Comparison of ENCODE assay signal across 26 cellular contexts in genomic region chr12:3453266-3453862, GRCh38. TPM values are rescaled to one million over a fixed set of nuclear protein-coding genes. Genes with fewer than 3 reads are reported as not detected.
DNase-seq lines count a peak whose midpoint lies in the region; ATAC-seq, FAIRE-seq and TF ChIP-seq lines count a peak whose summit lies in the region.
"Had no signal": no experiment of that assay in that cellular context is flagged by ENCODE, and none has a peak within 500 bp of the region (broad histone marks: within the 10 kb centered on the region; RNA-seq: fewer than 3 reads in every experiment).

No MANE protein-coding gene starts in this region.

- H3K79me2 ChIP-seq in keratinocyte (ENCODE audit: control insufficient read depth, insufficient read depth, low read length) = no peaks in the 10 kb centered on the region

- H3K9ac ChIP-seq in keratinocyte (ENCODE audit: control insufficient read depth, extremely low read depth, insufficient read depth, low read length) = no peak overlapping the region
- H3K9ac ChIP-seq: KMS-11 had no signal

- H3K4me1 Mint-ChIP-seq in activated naive CD4-positive, alpha-beta T cell treated with anti-CD3 and anti-CD28 coated beads, Interleukin-2, amount 50 U/mL, for 24 hours = peaks cover 6% of the 10 kb centered on the region
- peaks cover 9% of the 10 kb centered on the region for H3K4me1 Mint-ChIP-seq in T-helper 17 cell
- H3K4me1 Mint-ChIP-seq in stimulated activated effector memory CD8-positive, alpha-beta T cell treated with anti-CD3 and anti-CD28 coated beads, Interleukin-12 subunit alpha, Interleukin-12 subunit beta, amount 100 ng/mL, for 72 hours = peaks cover 11% of the 10 kb centered on the region
- H3K4me1 Mint-ChIP-seq in activated naive CD8-positive, alpha-beta T cell treated with anti-CD3 and anti-CD28 coated beads, Interleukin-2, amount 50 U/mL, for 24 hours = peaks cover 8% of the 10 kb centered on the region

- H3K9me1 ChIP-seq in keratinocyte (ENCODE audit: control insufficient read depth, extremely low read depth, insufficient read depth, low read length) = no peaks in the 10 kb centered on the region

- no peaks in the 10 kb centered on the region for H4K20me1 ChIP-seq in keratinocyte (ENCODE audit: control insufficient read depth, extremely low read depth, insufficient read depth, low read length)

- H2AFZ ChIP-seq in keratinocyte (ENCODE audit: control insufficient read depth, low read length) = no peak overlapping the region
- H2AFZ ChIP-seq: GM23338 had no signal

- H3K27ac ChIP-seq in keratinocyte (ENCODE audit: control insufficient read depth, insufficient read depth, low read length) (peak overlapping the region; percentile 94), SJCRH30 (no peak overlapping the region)
- H3K27ac ChIP-seq: 22Rv1, C4-2B, KMS-11, Peyer's patch had no signal

- TF ChIP-seq CTCF in keratinocyte (optimal IDR thresholded peaks at IDR 0.05 in 1 of 3, IDR thresholded peaks at IDR 0.05 in 1 of 3, conservative IDR thresholded peaks at IDR 0.05 in 1 of 3; ENCODE audit: extremely low read depth in 1 of 3, insufficient read depth in 2 of 3, low read length in 3 of 3) = no peak

- H3K36me3 ChIP-seq in keratinocyte (ENCODE audit: control insufficient read depth in 2 of 2, extremely low read depth in 1 of 2, insufficient read depth in 2 of 2, low read length in 2 of 2) (no peaks in the 10 kb centered on the region), SJCRH30 (no peaks in the 10 kb centered on the region)
- H3K36me3 ChIP-seq: Peyer's patch had no signal

- no peaks in the 10 kb centered on the region for H3K9me3 ChIP-seq in T-helper 17 cell (ENCODE audit: control insufficient read depth, low read length, poor library complexity, severe bottlenecking)
- H3K9me3 ChIP-seq in keratinocyte (ENCODE audit: control insufficient read depth, low read depth, low read length) = no peaks in the 10 kb centered on the region
- no peaks in the 10 kb centered on the region for H3K9me3 ChIP-seq in SJCRH30 (replicated peaks)
- H3K9me3 ChIP-seq: Peyer's patch had no signal

- H3K4me1 ChIP-seq in keratinocyte (ENCODE audit: control insufficient read depth, extremely low read depth, insufficient read depth, low read length) = peaks cover 41% of the 10 kb centered on the region
- H3K4me1 ChIP-seq in SJCRH30 = no peaks in the 10 kb centered on the region
- H3K4me1 ChIP-seq: Peyer's patch had no signal

- no peak for FAIRE-seq in keratinocyte (lab: Jason Lieb, UNC)
- FAIRE-seq: G401.6, GM18507 had no signal

- peak overlapping the region; percentile 51 for H3K27ac Mint-ChIP-seq in activated naive CD4-positive, alpha-beta T cell treated with anti-CD3 and anti-CD28 coated beads, Interleukin-2, amount 50 U/mL, for 24 hours
- peak overlapping the region; percentile 54 for H3K27ac Mint-ChIP-seq in T-helper 17 cell
- H3K27ac Mint-ChIP-seq in stimulated activated effector memory CD8-positive, alpha-beta T cell treated with anti-CD3 and anti-CD28 coated beads, Interleukin-12 subunit alpha, Interleukin-12 subunit beta, amount 100 ng/mL, for 72 hours = no peak overlapping the region
- no peak overlapping the region for H3K27ac Mint-ChIP-seq in activated naive CD8-positive, alpha-beta T cell treated with anti-CD3 and anti-CD28 coated beads, Interleukin-2, amount 50 U/mL, for 24 hours
- H3K27ac Mint-ChIP-seq: GM23338 had no signal

- no peak overlapping the region for H3K4me3 Mint-ChIP-seq in activated naive CD4-positive, alpha-beta T cell treated with anti-CD3 and anti-CD28 coated beads, Interleukin-2, amount 50 U/mL, for 24 hours
- H3K4me3 Mint-ChIP-seq in T-helper 17 cell = no peak overlapping the region
- no peak overlapping the region for H3K4me3 Mint-ChIP-seq in stimulated activated effector memory CD8-positive, alpha-beta T cell treated with anti-CD3 and anti-CD28 coated beads, Interleukin-12 subunit alpha, Interleukin-12 subunit beta, amount 100 ng/mL, for 72 hours
- no peak overlapping the region for H3K4me3 Mint-ChIP-seq in activated naive CD8-positive, alpha-beta T cell treated with anti-CD3 and anti-CD28 coated beads, Interleukin-2, amount 50 U/mL, for 24 hours
- H3K4me3 Mint-ChIP-seq: CD8-positive, alpha-beta memory T cell; GM23338 had no signal

- no peaks in the 10 kb centered on the region for H3K36me3 Mint-ChIP-seq in activated naive CD4-positive, alpha-beta T cell treated with anti-CD3 and anti-CD28 coated beads, Interleukin-2, amount 50 U/mL, for 24 hours
- H3K36me3 Mint-ChIP-seq in T-helper 17 cell (ENCODE audit: low read depth) = peaks cover 3% of the 10 kb centered on the region
- H3K36me3 Mint-ChIP-seq in stimulated activated effector memory CD8-positive, alpha-beta T cell treated with anti-CD3 and anti-CD28 coated beads, Interleukin-12 subunit alpha, Interleukin-12 subunit beta, amount 100 ng/mL, for 72 hours = no peaks in the 10 kb centered on the region
- H3K36me3 Mint-ChIP-seq in activated naive CD8-positive, alpha-beta T cell treated with anti-CD3 and anti-CD28 coated beads, Interleukin-2, amount 50 U/mL, for 24 hours (ENCODE audit: low read depth) = no peaks in the 10 kb centered on the region
- H3K36me3 Mint-ChIP-seq: CD8-positive, alpha-beta memory T cell had no signal

- dilution Hi-C loops in keratinocyte (cut with MboI; ENCODE audit: extremely low pct_ligation_motif_present, low sequenced_read_pairs) = no loop called here

- H3K27me3 Mint-ChIP-seq in activated naive CD4-positive, alpha-beta T cell treated with anti-CD3 and anti-CD28 coated beads, Interleukin-2, amount 50 U/mL, for 24 hours = peaks cover 24% of the 10 kb centered on the region
- H3K27me3 Mint-ChIP-seq in T-helper 17 cell = peaks cover 53% of the 10 kb centered on the region
- H3K27me3 Mint-ChIP-seq in activated naive CD8-positive, alpha-beta T cell treated with anti-CD3 and anti-CD28 coated beads, Interleukin-2, amount 50 U/mL, for 24 hours = peaks cover 22% of the 10 kb centered on the region

- DNase-seq in activated naive CD4-positive, alpha-beta T cell treated with anti-CD3 and anti-CD28 coated beads, Interleukin-2, amount 50 U/mL, for 16 hours = no peak
- DNase-seq in T-helper 17 cell = no peak
- DNase-seq in keratinocyte (ENCODE audit: low read depth, low spot score) = no peak
- DNase-seq in stimulated activated effector memory CD8-positive, alpha-beta T cell treated with anti-CD3 and anti-CD28 coated beads, Interleukin-12 subunit alpha, Interleukin-12 subunit beta, amount 100 ng/mL, for 72 hours (ENCODE audit: low spot score in 2 of 2) = no peak
- no peak for DNase-seq in activated naive CD8-positive, alpha-beta T cell treated with anti-CD3 and anti-CD28 coated beads, Interleukin-2, amount 50 U/mL, for 24 hours
- DNase-seq in COLO668 (lab: John Stamatoyannopoulos, UW; ENCODE audit: unreplicated experiment) = no peak
- DNase-seq in SJCRH30 = no peak
- DNase-seq: CD8-positive, alpha-beta memory T cell; HCEC 1CT; NCI-H1105; NCI-H146; NCI-H2029; NCI-H510A treated with DMSO at 0.1 percent for 48 hours; NCI-H774; NK-92 treated with Interleukin-12 subunit alpha and Interleukin-12 subunit beta, amount 100 ng/mL, for 24 hours had no signal

- no peak overlapping the region for H3K4me2 ChIP-seq in keratinocyte (ENCODE audit: control insufficient read depth, extremely low read depth, insufficient read depth, low read depth, low read length)
- H3K4me2 ChIP-seq: GM23338, KMS-11 had no signal

- ATAC-seq in T-helper 17 cell = no peak
- no peak for ATAC-seq in stimulated activated effector memory CD8-positive, alpha-beta T cell treated with anti-CD3 and anti-CD28 coated beads, Interleukin-12 subunit alpha, Interleukin-12 subunit beta, amount 100 ng/mL, for 72 hours
- no peak for ATAC-seq in activated naive CD8-positive, alpha-beta T cell treated with anti-CD3 and anti-CD28 coated beads, Interleukin-2, amount 50 U/mL, for 24 hours
- ATAC-seq: Right ventricle myocardium inferior had no signal

- H3K27me3 ChIP-seq in keratinocyte (ENCODE audit: control insufficient read depth, extremely low read depth, insufficient read depth, low read length) (no peaks in the 10 kb centered on the region), SJCRH30 (peaks cover 11% of the 10 kb centered on the region; the same call in 1 of the 2 replicates)
- H3K27me3 ChIP-seq: Peyer's patch had no signal

- H3K4me3 ChIP-seq in keratinocyte (ENCODE audit: control insufficient read depth in 2 of 3, extremely low read depth in 1 of 3, insufficient read depth in 2 of 3, low read depth in 1 of 3, low read length in 3 of 3) (no peak overlapping the region), SJCRH30 (no peak overlapping the region)
- H3K4me3 ChIP-seq: GM23338, Peyer's patch had no signal

- no peaks in the 10 kb centered on the region for H3K9me3 Mint-ChIP-seq in activated naive CD4-positive, alpha-beta T cell treated with anti-CD3 and anti-CD28 coated beads, Interleukin-2, amount 50 U/mL, for 24 hours
- H3K9me3 Mint-ChIP-seq in stimulated activated effector memory CD8-positive, alpha-beta T cell treated with anti-CD3 and anti-CD28 coated beads, Interleukin-12 subunit alpha, Interleukin-12 subunit beta, amount 100 ng/mL, for 72 hours = no peaks in the 10 kb centered on the region
- no peaks in the 10 kb centered on the region for H3K9me3 Mint-ChIP-seq in activated naive CD8-positive, alpha-beta T cell treated with anti-CD3 and anti-CD28 coated beads, Interleukin-2, amount 50 U/mL, for 24 hours
- H3K9me3 Mint-ChIP-seq: GM23338 had no signal

RNA-seq across cellular contexts. Expression of gene PRMT8, which starts 37.6 kb away (rescaled TPM):
- total RNA-seq in T-helper 17 cell = not detected
- 1.0 to 4.0 TPM (median 2.7 TPM) in 3 replicates for polyA plus RNA-seq in keratinocyte
- polyA plus RNA-seq in keratinocyte (2011; ENCODE audit: low read depth) = 2.4 TPM
- polyA plus RNA-seq in keratinocyte (2011; cell fraction: cytosol; rRNA removed) = 2.8 and 2.9 TPM in 2 replicates
- 9.6 and 11.5 TPM in 2 replicates for polyA plus RNA-seq in keratinocyte (2011; cell fraction: nucleus; rRNA removed)
- polyA plus RNA-seq in keratinocyte (2012; ENCODE audit: low replicate concordance) = 0.91 and 4.3 TPM in 2 replicates
- polyA minus RNA-seq in keratinocyte = 0.79 to 5.1 TPM (median 4.7 TPM) in 3 replicates
- 0.77 TPM for polyA minus RNA-seq in keratinocyte (2011; cell fraction: cytosol; rRNA and poly(A)+ RNA removed)
- polyA minus RNA-seq in keratinocyte (2011; cell fraction: nucleus; rRNA and poly(A)+ RNA removed) = 3.3 and 6.8 TPM in 2 replicates
- total RNA-seq in SJCRH30 (2014; rRNA removed; shearing (Covaris generic)) = not detected in 2 replicates
- total RNA-seq: CD8-positive, alpha-beta memory T cell; Daoy; IMR-90; Peyer's patch; Right ventricle myocardium inferior had no signal
- polyA plus RNA-seq: IMR-90 had no signal

Comparison
In these comparisons a context has a peak if more than half of its experiments do, and no peak if none do; other contexts are left out.
1. H3K27ac Mint-ChIP-seq: peak in activated naive CD4-positive, alpha-beta T cell treated with anti-CD3 and anti-CD28 coated beads, Interleukin-2, amount 50 U/mL, for 24 hours (single experiment) and T-helper 17 cell (single experiment); none in stimulated activated effector memory CD8-positive, alpha-beta T cell treated with anti-CD3 and anti-CD28 coated beads, Interleukin-12 subunit alpha, Interleukin-12 subunit beta, amount 100 ng/mL, for 72 hours (single experiment) and activated naive CD8-positive, alpha-beta T cell treated with anti-CD3 and anti-CD28 coated beads, Interleukin-2, amount 50 U/mL, for 24 hours (single experiment).